Comparison of ENCODE assay signal across 9 cellular contexts in the genomic region with DNA sequence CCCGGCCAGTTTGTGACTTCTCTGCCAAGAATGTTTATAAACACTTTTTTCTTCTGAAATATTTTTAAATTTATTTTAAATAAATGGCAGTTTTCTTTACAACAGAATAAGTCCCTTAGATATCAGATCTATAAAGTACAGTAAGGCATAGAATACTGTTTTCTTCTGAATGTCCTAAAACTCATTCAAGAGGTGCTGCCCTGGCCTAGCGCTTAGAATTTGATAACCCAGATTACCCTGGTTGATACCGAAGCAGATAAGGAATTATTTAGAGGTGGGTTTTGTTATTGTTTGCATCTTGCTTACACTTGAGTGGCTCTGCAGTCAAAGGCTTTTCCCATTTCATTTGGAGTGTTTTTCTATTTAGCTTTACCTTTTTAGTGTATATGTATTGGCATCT. TPM values are rescaled to one million over a fixed set of nuclear protein-coding genes. Genes with fewer than 3 reads are reported as not detected.
A peak's percentile ranks its signal among the peaks of the same experiment; 100 is the strongest.
DNase-seq lines count a peak whose midpoint lies in the region; ATAC-seq and TF ChIP-seq lines count a peak whose summit lies in the region.
"Had no signal": no experiment of that assay in that cellular context is flagged by ENCODE, and none has a peak within 500 bp of the region (broad histone marks: within the 10 kb centered on the region; RNA-seq: fewer than 3 reads in every experiment).

No MANE protein-coding gene starts in this region.

- no peak for TF ChIP-seq RAD21 in liver (IDR thresholded peaks at IDR 0.05)

- H3K4me1 ChIP-seq in cardiac muscle cell (ENCODE audit: low read depth) (peaks cover 5% of the 10 kb centered on the region), liver (ENCODE audit: control insufficient read depth in 4 of 4, insufficient read depth in 4 of 4, low read length in 3 of 4) (peaks cover 11 to 34% (median 30%) of the 10 kb centered on the region in 4 donors)

- H3K9me3 Mint-ChIP-seq in activated naive CD8-positive, alpha-beta T cell treated with anti-CD3 and anti-CD28 coated beads, Interleukin-2, amount 50 U/mL, for 24 hours = no peaks in the 10 kb centered on the region
- H3K9me3 Mint-ChIP-seq in type B pancreatic cell = no peaks in the 10 kb centered on the region

- H3K27me3 ChIP-seq in cardiac muscle cell (no peaks in the 10 kb centered on the region), liver (ENCODE audit: control insufficient read depth in 4 of 4, insufficient read depth in 4 of 4, low read length in 3 of 4) (no peaks in the 10 kb centered on the region)

- 63% methylated on average over 3 of the region's 3 CpGs for WGBS in liver

- peak overlapping the region in 1 of 2 donors; percentile 49 for H3K9ac ChIP-seq in liver (ENCODE audit: low read depth in 1 of 2, low read length in 2 of 2)

- TF ChIP-seq CTCF in cardiac muscle cell (IDR thresholded peaks at IDR 0.05; ENCODE audit: low read depth, low read length) = no peak
- TF ChIP-seq CTCF in liver (IDR thresholded peaks at IDR 0.05; ENCODE audit: low read depth, low read length, missing input control) = no peak
- TF ChIP-seq CTCF in type B pancreatic cell (conservative IDR thresholded peaks at IDR 0.05) = no peak

- peak overlapping the region; percentile 96 for H3K4me3 Mint-ChIP-seq in activated naive CD8-positive, alpha-beta T cell treated with anti-CD3 and anti-CD28 coated beads, Interleukin-2, amount 50 U/mL, for 24 hours
- H3K4me3 Mint-ChIP-seq in type B pancreatic cell = peak overlapping the region; percentile 97

- H3K36me3 ChIP-seq in cardiac muscle cell (peaks cover 18% of the 10 kb centered on the region), liver (ENCODE audit: control insufficient read depth in 4 of 4, insufficient read depth in 3 of 4, low read depth in 1 of 4, low read length in 3 of 4) (peaks cover 2 to 16% (median 8%) of the 10 kb centered on the region in 4 donors)

- no peak for ATAC-seq in Right ventricle myocardium superior (ENCODE audit: poor library complexity)
- ATAC-seq in activated naive CD8-positive, alpha-beta T cell treated with anti-CD3 and anti-CD28 coated beads, Interleukin-2, amount 50 U/mL, for 24 hours = no peak
- ATAC-seq in GM18870 (IDR thresholded peaks at IDR 0.05; ENCODE audit: unreplicated experiment) = no peak

- intact Hi-C loops in Right ventricle myocardium superior (cut with DNase I) = no loop called here

- DNase-seq in cardiac muscle cell (ENCODE audit: low read depth in 1 of 2, low spot score in 1 of 2) = no peak
- no peak for DNase-seq in Right ventricle myocardium superior
- no peak for DNase-seq in activated naive CD8-positive, alpha-beta T cell treated with anti-CD3 and anti-CD28 coated beads, Interleukin-2, amount 50 U/mL, for 24 hours
- no peak for DNase-seq in type B pancreatic cell (ENCODE audit: extremely low spot score, unreplicated experiment)
- DNase-seq in substantia nigra (lab: John Stamatoyannopoulos, UW) = no peak
- no peak for DNase-seq in NOMO-1 treated with dmso at 0.1 percent for 144 hours (lab: John Stamatoyannopoulos, UW; ENCODE audit: unreplicated experiment)
- DNase-seq: NCI-H226 had no signal

- H3K27ac ChIP-seq in cardiac muscle cell (no peak overlapping the region), liver (ENCODE audit: low read depth in 1 of 2, low read length in 2 of 2) (no peak overlapping the region), substantia nigra (ENCODE audit: low read depth, low read length, poor library complexity, severe bottlenecking) (no peak overlapping the region)

- no peaks in the 10 kb centered on the region for H3K27me3 Mint-ChIP-seq in activated naive CD8-positive, alpha-beta T cell treated with anti-CD3 and anti-CD28 coated beads, Interleukin-2, amount 50 U/mL, for 24 hours
- H3K27me3 Mint-ChIP-seq in type B pancreatic cell = no peaks in the 10 kb centered on the region

- H3K4me1 Mint-ChIP-seq in activated naive CD8-positive, alpha-beta T cell treated with anti-CD3 and anti-CD28 coated beads, Interleukin-2, amount 50 U/mL, for 24 hours = peaks cover 25% of the 10 kb centered on the region
- H3K4me1 Mint-ChIP-seq in type B pancreatic cell (ENCODE audit: unreplicated experiment) = peaks cover 15% of the 10 kb centered on the region

- H3K4me3 ChIP-seq in cardiac muscle cell (peak overlapping the region; percentile 54), liver (ENCODE audit: low read depth in 1 of 3, low read length in 3 of 3) (peak overlapping the region in 2 of 3 donors; percentile 55 to 91)

- peaks cover 7% of the 10 kb centered on the region for H3K36me3 Mint-ChIP-seq in activated naive CD8-positive, alpha-beta T cell treated with anti-CD3 and anti-CD28 coated beads, Interleukin-2, amount 50 U/mL, for 24 hours (ENCODE audit: low read depth)
- H3K36me3 Mint-ChIP-seq in type B pancreatic cell = peaks cover 9% of the 10 kb centered on the region

- H3K9me3 ChIP-seq in cardiac muscle cell (ENCODE audit: low read depth) (no peaks in the 10 kb centered on the region), liver (ENCODE audit: control insufficient read depth in 4 of 4, low read length in 3 of 4) (no peaks in the 10 kb centered on the region)

- peak overlapping the region; percentile 80 for H3K27ac Mint-ChIP-seq in activated naive CD8-positive, alpha-beta T cell treated with anti-CD3 and anti-CD28 coated beads, Interleukin-2, amount 50 U/mL, for 24 hours
- no peak overlapping the region for H3K27ac Mint-ChIP-seq in type B pancreatic cell

TF ChIP-seq in liver, 16 proteins besides CTCF, POLR2A, EP300 and RAD21 (continues in another document):
- TF ChIP-seq EGR1 (IDR thresholded peaks at IDR 0.05; ENCODE audit: low read depth in 2 of 2) (no peak), YY1 (IDR thresholded peaks at IDR 0.05) (no peak), JUND (IDR thresholded peaks at IDR 0.05) (no peak), TAF1 (conservative IDR thresholded peaks at IDR 0.05) (no peak), SP1 (IDR thresholded peaks at IDR 0.05) (no peak), HNF4A (conservative IDR thresholded peaks at IDR 0.05) (no peak), FOXA1 (IDR thresholded peaks at IDR 0.05) (no peak), NR2F2 (IDR thresholded peaks at IDR 0.05) (no peak)
- TF ChIP-seq, protein P1, sequence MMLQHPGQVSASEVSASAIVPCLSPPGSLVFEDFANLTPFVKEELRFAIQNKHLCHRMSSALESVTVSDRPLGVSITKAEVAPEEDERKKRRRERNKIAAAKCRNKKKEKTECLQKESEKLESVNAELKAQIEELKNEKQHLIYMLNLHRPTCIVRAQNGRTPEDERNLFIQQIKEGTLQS (IDR thresholded peaks at IDR 0.05) = no peak
- TF ChIP-seq, protein P2, sequence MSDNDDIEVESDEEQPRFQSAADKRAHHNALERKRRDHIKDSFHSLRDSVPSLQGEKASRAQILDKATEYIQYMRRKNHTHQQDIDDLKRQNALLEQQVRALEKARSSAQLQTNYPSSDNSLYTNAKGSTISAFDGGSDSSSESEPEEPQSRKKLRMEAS (IDR thresholded peaks at IDR 0.05) = no peak
- TF ChIP-seq, protein P3, sequence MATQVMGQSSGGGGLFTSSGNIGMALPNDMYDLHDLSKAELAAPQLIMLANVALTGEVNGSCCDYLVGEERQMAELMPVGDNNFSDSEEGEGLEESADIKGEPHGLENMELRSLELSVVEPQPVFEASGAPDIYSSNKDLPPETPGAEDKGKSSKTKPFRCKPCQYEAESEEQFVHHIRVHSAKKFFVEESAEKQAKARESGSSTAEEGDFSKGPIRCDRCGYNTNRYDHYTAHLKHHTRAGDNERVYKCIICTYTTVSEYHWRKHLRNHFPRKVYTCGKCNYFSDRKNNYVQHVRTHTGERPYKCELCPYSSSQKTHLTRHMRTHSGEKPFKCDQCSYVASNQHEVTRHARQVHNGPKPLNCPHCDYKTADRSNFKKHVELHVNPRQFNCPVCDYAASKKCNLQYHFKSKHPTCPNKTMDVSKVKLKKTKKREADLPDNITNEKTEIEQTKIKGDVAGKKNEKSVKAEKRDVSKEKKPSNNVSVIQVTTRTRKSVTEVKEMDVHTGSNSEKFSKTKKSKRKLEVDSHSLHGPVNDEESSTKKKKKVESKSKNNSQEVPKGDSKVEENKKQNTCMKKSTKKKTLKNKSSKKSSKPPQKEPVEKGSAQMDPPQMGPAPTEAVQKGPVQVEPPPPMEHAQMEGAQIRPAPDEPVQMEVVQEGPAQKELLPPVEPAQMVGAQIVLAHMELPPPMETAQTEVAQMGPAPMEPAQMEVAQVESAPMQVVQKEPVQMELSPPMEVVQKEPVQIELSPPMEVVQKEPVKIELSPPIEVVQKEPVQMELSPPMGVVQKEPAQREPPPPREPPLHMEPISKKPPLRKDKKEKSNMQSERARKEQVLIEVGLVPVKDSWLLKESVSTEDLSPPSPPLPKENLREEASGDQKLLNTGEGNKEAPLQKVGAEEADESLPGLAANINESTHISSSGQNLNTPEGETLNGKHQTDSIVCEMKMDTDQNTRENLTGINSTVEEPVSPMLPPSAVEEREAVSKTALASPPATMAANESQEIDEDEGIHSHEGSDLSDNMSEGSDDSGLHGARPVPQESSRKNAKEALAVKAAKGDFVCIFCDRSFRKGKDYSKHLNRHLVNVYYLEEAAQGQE (IDR thresholded peaks at IDR 0.05) = no peak

RNA-seq across cellular contexts. Expression of gene ACAD8, which starts 1.1 kb away (rescaled TPM):
- total RNA-seq in cardiac muscle cell (45.7 and 55.7 TPM in 2 replicates), Right ventricle myocardium superior (37.6 TPM), liver (10 to 100 TPM; 14.1 to 32.2 TPM), type B pancreatic cell (ENCODE audit: low replicate concordance) (26.4 and 29.8 TPM in 2 replicates)
- polyA plus RNA-seq in cardiac muscle cell (52.4 and 70.4 TPM in 2 replicates), liver (10 to 100 TPM; 24.1 to 30.1 TPM)

RNA-seq across cellular contexts. Expression of gene THYN1, which starts 1.3 kb away (rescaled TPM):
- total RNA-seq in cardiac muscle cell = 87.4 and 90.2 TPM in 2 replicates
- polyA plus RNA-seq in cardiac muscle cell = 123 and 145 TPM in 2 replicates
- 35.4 TPM for total RNA-seq in Right ventricle myocardium superior
- total RNA-seq in liver = 10 to 100 TPM; 25.3 to 26.8 TPM
- polyA plus RNA-seq in liver = 10 to 100 TPM; 22.1 to 34.3 TPM
- total RNA-seq in type B pancreatic cell (ENCODE audit: low replicate concordance) = 28.7 and 44.3 TPM in 2 replicates

RNA-seq across cellular contexts. Expression of gene GLB1L3, which starts 21.7 kb away (rescaled TPM):
- total RNA-seq in cardiac muscle cell (not detected in 2 replicates), Right ventricle myocardium superior (not detected), liver (under 1 TPM in 1 of 2 donors, not detected in 1; 0.08 TPM), type B pancreatic cell (ENCODE audit: low replicate concordance) (not detected in 2 replicates)
- polyA plus RNA-seq in cardiac muscle cell (not detected in 2 replicates), liver (not detected)

RNA-seq across cellular contexts. Expression of gene VPS26B, which starts 30.0 kb away (rescaled TPM):
- 49.4 and 56.5 TPM in 2 replicates for total RNA-seq in cardiac muscle cell
- polyA plus RNA-seq in cardiac muscle cell = 43.9 and 46.9 TPM in 2 replicates
- total RNA-seq in Right ventricle myocardium superior = 38.8 TPM
- total RNA-seq in liver = 10 to 100 TPM; 19.3 to 35.0 TPM
- 10 to 100 TPM; 12.6 to 21.1 TPM for polyA plus RNA-seq in liver
- total RNA-seq in type B pancreatic cell (ENCODE audit: low replicate concordance) = 32.5 and 43.6 TPM in 2 replicates

RNA-seq across cellular contexts. Expression of gene NCAPD3, which starts 30.7 kb away (rescaled TPM):
- total RNA-seq in cardiac muscle cell = 17.1 and 19.0 TPM in 2 replicates
- polyA plus RNA-seq in cardiac muscle cell = 12.6 and 20.8 TPM in 2 replicates
- total RNA-seq in Right ventricle myocardium superior = 11.1 TPM
- 10 to 100 TPM; 31.8 to 35.4 TPM for total RNA-seq in liver
- polyA plus RNA-seq in liver = 10 to 100 TPM; 14.1 to 16.6 TPM
- 18.0 and 33.9 TPM in 2 replicates for total RNA-seq in type B pancreatic cell (ENCODE audit: low replicate concordance)
